Comparison of ENCODE assay signal across 1 cellular context in genomic region chr1:113904674-113905434, GRCh38.
TF ChIP-seq lines count a peak whose summit lies in the region.

Gene AP4B1, minus strand, starts transcription at chr1:113904799. Its CDS starts 82 bp downstream, at chr1:113904717.
Gene DCLRE1B, plus strand, starts transcription at chr1:113905326. Its CDS starts 261 bp downstream, at chr1:113905587.

TF ChIP-seq in K562, 482 proteins besides CTCF, POLR2A, EP300 and RAD21 (continued from another document and continues in another):
- TF ChIP-seq ZNF407 (IDR thresholded peaks at IDR 0.05; ENCODE audit: low read depth), result peak; percentile 94
- TF ChIP-seq SUPT5H (IDR thresholded peaks at IDR 0.05), result peak; percentile 77
- no peak for TF ChIP-seq ARHGAP35 (IDR thresholded peaks at IDR 0.05; ENCODE audit: partially characterized antibody)
- TF ChIP-seq MCM5 (IDR thresholded peaks at IDR 0.05; ENCODE audit: low read depth), result no peak
- no peak for TF ChIP-seq HDAC6 (IDR thresholded peaks at IDR 0.05; ENCODE audit: low read depth, low read length)
- no peak for TF ChIP-seq KDM1A (IDR thresholded peaks at IDR 0.05)
- TF ChIP-seq ZNF280A (IDR thresholded peaks at IDR 0.05; ENCODE audit: low read depth, partially characterized antibody), result no peak
- TF ChIP-seq ZFP1 (CRISPR knock-in tag; IDR thresholded peaks at IDR 0.05), result no peak
- TF ChIP-seq TEAD2 (tag; IDR thresholded peaks at IDR 0.05), result no peak
- TF ChIP-seq TCF7L2 (IDR thresholded peaks at IDR 0.05; ENCODE audit: low read depth, low read length), result peak; percentile 69
- peak; percentile 82 for TF ChIP-seq HDAC2 (IDR thresholded peaks at IDR 0.05)
- no peak for TF ChIP-seq ZNF561 (CRISPR knock-in tag; conservative IDR thresholded peaks at IDR 0.05)
- peak in 1 of 2 experiments; percentile 80; a peak in 2 of 4 replicates for TF ChIP-seq NONO (IDR thresholded peaks at IDR 0.05; ENCODE audit: low read depth in 2 of 2, low read length in 1 of 2)
- peak; percentile 69 for TF ChIP-seq SAP30 (IDR thresholded peaks at IDR 0.05; ENCODE audit: borderline replicate concordance, insufficient read depth, low read depth, low read length, poor library complexity, severe bottlenecking)
- TF ChIP-seq MYNN (IDR thresholded peaks at IDR 0.05), result peak; percentile 39; the same call in 1 of the 2 replicates
- no peak for TF ChIP-seq MYNN (CRISPR knock-in tag; IDR thresholded peaks at IDR 0.05)
- TF ChIP-seq FOSL1 (tag; conservative IDR thresholded peaks at IDR 0.05), result peak; percentile 67
- TF ChIP-seq NFIC (IDR thresholded peaks at IDR 0.05), result peak; percentile 54
- TF ChIP-seq ZBTB17 (CRISPR knock-in tag; IDR thresholded peaks at IDR 0.05), result peak; percentile 100
- TF ChIP-seq BRD4 (IDR thresholded peaks at IDR 0.05), result 0 out of 2 replicates have a peak, but pooled peaks have one; percentile 73
- no peak for TF ChIP-seq ZNF277 (CRISPR knock-in tag; IDR thresholded peaks at IDR 0.05; ENCODE audit: borderline replicate concordance)
- TF ChIP-seq NR2F6 (CRISPR knock-in tag; IDR thresholded peaks at IDR 0.05), result no peak
- peak; percentile 61; the same call in 1 of the 2 replicates for TF ChIP-seq LEF1 (IDR thresholded peaks at IDR 0.05)
- peak in 1 of 2 experiments; percentile 52 for TF ChIP-seq AFF1 (IDR thresholded peaks at IDR 0.05; ENCODE audit: low read depth in 1 of 2, partially characterized antibody in 2 of 2)
- no peak for TF ChIP-seq HNRNPUL1 (IDR thresholded peaks at IDR 0.05; ENCODE audit: low read length)
- no peak for TF ChIP-seq TFAM (CRISPR knock-in tag; conservative IDR thresholded peaks at IDR 0.05)
- TF ChIP-seq CBX2 (IDR thresholded peaks at IDR 0.05; ENCODE audit: insufficient read depth, low read length, poor library complexity, severe bottlenecking), result no peak
- peak; percentile 93 for TF ChIP-seq E2F8 (IDR thresholded peaks at IDR 0.05; ENCODE audit: low read depth, partially characterized antibody)
- no peak for TF ChIP-seq ZNF124 (CRISPR knock-in tag; IDR thresholded peaks at IDR 0.05)
- peak; percentile 88 for TF ChIP-seq SOX6 (IDR thresholded peaks at IDR 0.05)
- TF ChIP-seq RBM39 (optimal IDR thresholded peaks at IDR 0.05; ENCODE audit: low read depth, low read length), result peak; percentile 79
- peak; percentile 11; the same call in 1 of the 2 replicates for TF ChIP-seq PHTF2 (CRISPR knock-in tag; IDR thresholded peaks at IDR 0.05)
- TF ChIP-seq JUNB (CRISPR knock-in tag; conservative IDR thresholded peaks at IDR 0.05), result no peak
- no peak for TF ChIP-seq BCL6 (CRISPR knock-in tag; IDR thresholded peaks at IDR 0.05)
- TF ChIP-seq PTRF (tag; IDR thresholded peaks at IDR 0.05), result no peak
- peak; percentile 89 for TF ChIP-seq ZBTB33 (CRISPR knock-in tag; IDR thresholded peaks at IDR 0.05)
- peak; percentile 71; the same call in 1 of the 2 replicates for TF ChIP-seq ZBTB1 (CRISPR knock-in tag; IDR thresholded peaks at IDR 0.05; ENCODE audit: borderline replicate concordance, low read depth)
- peak; percentile 97 for TF ChIP-seq RBBP5 (IDR thresholded peaks at IDR 0.05; ENCODE audit: borderline replicate concordance, insufficient read depth, low read length, poor library complexity, severe bottlenecking)
- peak; percentile 75 for TF ChIP-seq MEIS2 (IDR thresholded peaks at IDR 0.05; ENCODE audit: partially characterized antibody)
- TF ChIP-seq TSC22D4 (tag; IDR thresholded peaks at IDR 0.05), result no peak
- peak; percentile 70 for TF ChIP-seq NR2C2 (CRISPR knock-in tag; IDR thresholded peaks at IDR 0.05)
- TF ChIP-seq NR2C2 (tag; IDR thresholded peaks at IDR 0.05), result peak; percentile 80; the same call in 1 of the 2 replicates
- TF ChIP-seq SMARCB1 (IDR thresholded peaks at IDR 0.05; ENCODE audit: insufficient read length, low read depth), result no peak
- TF ChIP-seq ATF7 (IDR thresholded peaks at IDR 0.05), result peak; percentile 92
- no peak for TF ChIP-seq KLF13 (tag; IDR thresholded peaks at IDR 0.05; ENCODE audit: borderline replicate concordance, low read depth)
- TF ChIP-seq NCOA4 (IDR thresholded peaks at IDR 0.05; ENCODE audit: partially characterized antibody), result peak; percentile 80
- peak; percentile 81 to 89; a peak in 3 of 4 replicates for TF ChIP-seq RCOR1 (IDR thresholded peaks at IDR 0.05; ENCODE audit: borderline replicate concordance in 1 of 2, low read depth in 2 of 2, low read length in 2 of 2)
- TF ChIP-seq SLC30A9 (CRISPR knock-in tag; IDR thresholded peaks at IDR 0.05), result no peak
